1 cellular context compared by ENCODE assay signal in the genomic region with DNA sequence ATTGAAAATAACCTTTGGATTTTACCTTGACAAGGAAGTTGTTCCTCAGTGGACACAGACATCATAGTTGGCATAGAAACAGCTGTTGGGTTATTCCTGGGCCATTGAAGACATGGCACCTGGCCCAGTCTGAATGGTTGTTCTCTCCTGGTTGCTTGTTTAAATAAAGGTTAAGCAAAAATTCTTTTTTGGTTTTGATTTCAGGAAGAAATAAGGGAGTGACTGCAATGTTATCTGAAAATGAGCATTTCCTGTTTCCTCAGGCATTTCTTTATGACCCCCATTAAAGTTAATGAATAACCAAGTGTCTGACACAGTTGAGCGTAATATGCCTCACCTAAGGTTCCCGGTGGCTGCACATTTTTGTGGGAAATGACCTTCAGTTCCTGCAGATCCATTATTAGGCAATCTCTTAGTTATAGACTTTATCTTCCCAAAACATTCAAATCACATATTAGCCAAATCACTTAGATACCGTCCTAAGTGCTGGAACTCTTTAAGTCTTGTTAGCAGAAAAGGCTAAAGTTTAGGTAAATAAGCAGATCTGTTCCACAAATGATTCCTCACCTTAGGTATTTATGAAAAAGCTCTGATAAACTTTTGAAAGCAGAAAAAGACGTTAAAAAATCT.
TF ChIP-seq lines count a peak whose summit lies in the region.

No MANE protein-coding gene starts in this region.

TF ChIP-seq in HepG2, 621 proteins besides CTCF, POLR2A, EP300 and RAD21 (continued from another document and continues in another):
- TF ChIP-seq ZNF33B (CRISPR knock-in tag; IDR thresholded peaks at IDR 0.05), result no peak
- no peak for TF ChIP-seq ATF5 (CRISPR knock-in tag; IDR thresholded peaks at IDR 0.05; ENCODE audit: low read depth)
- TF ChIP-seq ZNF605 (CRISPR knock-in tag; IDR thresholded peaks at IDR 0.05), result no peak
- TF ChIP-seq TBL1XR1 (IDR thresholded peaks at IDR 0.05; ENCODE audit: borderline replicate concordance, low read length, partially characterized antibody), result peak; percentile 66
- no peak for TF ChIP-seq ZBTB8A (CRISPR knock-in tag; IDR thresholded peaks at IDR 0.05; ENCODE audit: borderline replicate concordance, low read depth)
- peak; percentile 77 for TF ChIP-seq PITX1 (CRISPR knock-in tag; IDR thresholded peaks at IDR 0.05)
- TF ChIP-seq PAWR (CRISPR knock-in tag; IDR thresholded peaks at IDR 0.05; ENCODE audit: borderline replicate concordance), result no peak
- TF ChIP-seq MBNL3 (CRISPR knock-in tag; conservative IDR thresholded peaks at IDR 0.05), result no peak
- TF ChIP-seq, protein P1, sequence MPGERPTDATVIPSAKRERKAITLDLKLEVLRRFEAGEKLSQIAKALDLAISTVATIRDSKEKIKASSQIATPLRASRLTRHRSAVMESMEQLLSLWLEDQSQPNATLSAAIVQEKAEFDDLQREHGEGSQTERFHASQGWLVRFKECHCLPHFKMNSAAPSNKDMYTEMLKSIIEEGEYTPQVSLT (CRISPR knock-in tag; IDR thresholded peaks at IDR 0.05; ENCODE audit: borderline replicate concordance, low read depth), result no peak
- TF ChIP-seq, protein P2, sequence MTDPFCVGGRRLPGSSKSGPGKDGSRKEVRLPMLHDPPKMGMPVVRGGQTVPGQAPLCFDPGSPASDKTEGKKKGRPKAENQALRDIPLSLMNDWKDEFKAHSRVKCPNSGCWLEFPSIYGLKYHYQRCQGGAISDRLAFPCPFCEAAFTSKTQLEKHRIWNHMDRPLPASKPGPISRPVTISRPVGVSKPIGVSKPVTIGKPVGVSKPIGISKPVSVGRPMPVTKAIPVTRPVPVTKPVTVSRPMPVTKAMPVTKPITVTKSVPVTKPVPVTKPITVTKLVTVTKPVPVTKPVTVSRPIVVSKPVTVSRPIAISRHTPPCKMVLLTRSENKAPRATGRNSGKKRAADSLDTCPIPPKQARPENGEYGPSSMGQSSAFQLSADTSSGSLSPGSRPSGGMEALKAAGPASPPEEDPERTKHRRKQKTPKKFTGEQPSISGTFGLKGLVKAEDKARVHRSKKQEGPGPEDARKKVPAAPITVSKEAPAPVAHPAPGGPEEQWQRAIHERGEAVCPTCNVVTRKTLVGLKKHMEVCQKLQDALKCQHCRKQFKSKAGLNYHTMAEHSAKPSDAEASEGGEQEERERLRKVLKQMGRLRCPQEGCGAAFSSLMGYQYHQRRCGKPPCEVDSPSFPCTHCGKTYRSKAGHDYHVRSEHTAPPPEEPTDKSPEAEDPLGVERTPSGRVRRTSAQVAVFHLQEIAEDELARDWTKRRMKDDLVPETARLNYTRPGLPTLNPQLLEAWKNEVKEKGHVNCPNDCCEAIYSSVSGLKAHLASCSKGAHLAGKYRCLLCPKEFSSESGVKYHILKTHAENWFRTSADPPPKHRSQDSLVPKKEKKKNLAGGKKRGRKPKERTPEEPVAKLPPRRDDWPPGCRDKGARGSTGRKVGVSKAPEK (CRISPR knock-in tag; IDR thresholded peaks at IDR 0.05; ENCODE audit: borderline replicate concordance), result 0 out of 2 replicates have a peak, but pooled peaks have one; percentile 41
- TF ChIP-seq ZNF143 (CRISPR knock-in tag; IDR thresholded peaks at IDR 0.05), result no peak
- TF ChIP-seq, protein P3, sequence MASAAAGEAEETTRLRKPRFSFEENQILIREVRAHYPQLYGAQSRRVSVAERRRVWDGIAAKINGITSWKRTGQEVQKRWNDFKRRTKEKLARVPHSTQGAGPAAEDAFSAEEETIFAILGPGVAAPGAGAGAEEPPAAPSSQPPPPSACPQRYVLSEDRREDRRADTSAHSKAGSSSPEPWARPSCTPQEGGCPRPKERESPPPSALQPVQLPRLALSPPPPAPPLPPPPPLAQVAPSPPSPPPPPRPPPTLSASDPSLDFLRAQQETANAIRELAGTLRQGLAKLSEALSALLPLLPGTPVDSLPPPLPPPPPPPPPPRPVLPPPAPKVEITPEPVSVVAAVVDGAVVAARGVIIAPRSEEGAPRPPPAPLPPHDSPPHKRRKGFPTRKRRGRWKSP (CRISPR knock-in tag; IDR thresholded peaks at IDR 0.05), result no peak; the same call in 1 of the 2 replicates
- no peak for TF ChIP-seq ZBTB46 (CRISPR knock-in tag; IDR thresholded peaks at IDR 0.05; ENCODE audit: borderline replicate concordance)
- TF ChIP-seq REL (CRISPR knock-in tag; conservative IDR thresholded peaks at IDR 0.05), result no peak
- TF ChIP-seq ARID4A (CRISPR knock-in tag; IDR thresholded peaks at IDR 0.05; ENCODE audit: borderline replicate concordance), result no peak
- TF ChIP-seq ZBTB7B (CRISPR knock-in tag; IDR thresholded peaks at IDR 0.05), result no peak
- peak; percentile 68 for TF ChIP-seq KDM3A (CRISPR knock-in tag; IDR thresholded peaks at IDR 0.05; ENCODE audit: low read depth)
- TF ChIP-seq ZNF792 (CRISPR knock-in tag; IDR thresholded peaks at IDR 0.05), result peak; percentile 45; the same call in 1 of the 2 replicates
- TF ChIP-seq NFKB2 (CRISPR knock-in tag; IDR thresholded peaks at IDR 0.05; ENCODE audit: borderline replicate concordance), result no peak
- no peak for TF ChIP-seq HHEX (CRISPR knock-in tag; IDR thresholded peaks at IDR 0.05)
- no peak for TF ChIP-seq BRCA1 (CRISPR knock-in tag; IDR thresholded peaks at IDR 0.05)
- no peak for TF ChIP-seq ZFY (CRISPR knock-in tag; IDR thresholded peaks at IDR 0.05)
- no peak; the same call in 1 of the 2 replicates for TF ChIP-seq ZNF616 (CRISPR knock-in tag; IDR thresholded peaks at IDR 0.05; ENCODE audit: low read depth)
- TF ChIP-seq ATF3 (CRISPR knock-in tag; IDR thresholded peaks at IDR 0.05), result no peak; the same call in 1 of the 2 replicates
- TF ChIP-seq ELF1 (CRISPR knock-in tag; IDR thresholded peaks at IDR 0.05), result peak; percentile 82; the same call in 1 of the 2 replicates
- TF ChIP-seq ZNF44 (CRISPR knock-in tag; IDR thresholded peaks at IDR 0.05), result no peak
- TF ChIP-seq ZNF687 (CRISPR knock-in tag; IDR thresholded peaks at IDR 0.05), result no peak
- TF ChIP-seq HNRNPK (IDR thresholded peaks at IDR 0.05; ENCODE audit: low read depth, low read length, poor library complexity, severe bottlenecking), result no peak
- TF ChIP-seq, protein P4, sequence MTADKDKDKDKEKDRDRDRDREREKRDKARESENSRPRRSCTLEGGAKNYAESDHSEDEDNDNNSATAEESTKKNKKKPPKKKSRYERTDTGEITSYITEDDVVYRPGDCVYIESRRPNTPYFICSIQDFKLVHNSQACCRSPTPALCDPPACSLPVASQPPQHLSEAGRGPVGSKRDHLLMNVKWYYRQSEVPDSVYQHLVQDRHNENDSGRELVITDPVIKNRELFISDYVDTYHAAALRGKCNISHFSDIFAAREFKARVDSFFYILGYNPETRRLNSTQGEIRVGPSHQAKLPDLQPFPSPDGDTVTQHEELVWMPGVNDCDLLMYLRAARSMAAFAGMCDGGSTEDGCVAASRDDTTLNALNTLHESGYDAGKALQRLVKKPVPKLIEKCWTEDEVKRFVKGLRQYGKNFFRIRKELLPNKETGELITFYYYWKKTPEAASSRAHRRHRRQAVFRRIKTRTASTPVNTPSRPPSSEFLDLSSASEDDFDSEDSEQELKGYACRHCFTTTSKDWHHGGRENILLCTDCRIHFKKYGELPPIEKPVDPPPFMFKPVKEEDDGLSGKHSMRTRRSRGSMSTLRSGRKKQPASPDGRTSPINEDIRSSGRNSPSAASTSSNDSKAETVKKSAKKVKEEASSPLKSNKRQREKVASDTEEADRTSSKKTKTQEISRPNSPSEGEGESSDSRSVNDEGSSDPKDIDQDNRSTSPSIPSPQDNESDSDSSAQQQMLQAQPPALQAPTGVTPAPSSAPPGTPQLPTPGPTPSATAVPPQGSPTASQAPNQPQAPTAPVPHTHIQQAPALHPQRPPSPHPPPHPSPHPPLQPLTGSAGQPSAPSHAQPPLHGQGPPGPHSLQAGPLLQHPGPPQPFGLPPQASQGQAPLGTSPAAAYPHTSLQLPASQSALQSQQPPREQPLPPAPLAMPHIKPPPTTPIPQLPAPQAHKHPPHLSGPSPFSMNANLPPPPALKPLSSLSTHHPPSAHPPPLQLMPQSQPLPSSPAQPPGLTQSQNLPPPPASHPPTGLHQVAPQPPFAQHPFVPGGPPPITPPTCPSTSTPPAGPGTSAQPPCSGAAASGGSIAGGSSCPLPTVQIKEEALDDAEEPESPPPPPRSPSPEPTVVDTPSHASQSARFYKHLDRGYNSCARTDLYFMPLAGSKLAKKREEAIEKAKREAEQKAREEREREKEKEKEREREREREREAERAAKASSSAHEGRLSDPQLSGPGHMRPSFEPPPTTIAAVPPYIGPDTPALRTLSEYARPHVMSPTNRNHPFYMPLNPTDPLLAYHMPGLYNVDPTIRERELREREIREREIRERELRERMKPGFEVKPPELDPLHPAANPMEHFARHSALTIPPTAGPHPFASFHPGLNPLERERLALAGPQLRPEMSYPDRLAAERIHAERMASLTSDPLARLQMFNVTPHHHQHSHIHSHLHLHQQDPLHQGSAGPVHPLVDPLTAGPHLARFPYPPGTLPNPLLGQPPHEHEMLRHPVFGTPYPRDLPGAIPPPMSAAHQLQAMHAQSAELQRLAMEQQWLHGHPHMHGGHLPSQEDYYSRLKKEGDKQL (CRISPR knock-in tag; IDR thresholded peaks at IDR 0.05; ENCODE audit: low read depth), result peak; percentile 86
- TF ChIP-seq ZNF558 (CRISPR knock-in tag; IDR thresholded peaks at IDR 0.05; ENCODE audit: borderline replicate concordance), result no peak; the same call in 1 of the 2 replicates
